In the genomic region with DNA sequence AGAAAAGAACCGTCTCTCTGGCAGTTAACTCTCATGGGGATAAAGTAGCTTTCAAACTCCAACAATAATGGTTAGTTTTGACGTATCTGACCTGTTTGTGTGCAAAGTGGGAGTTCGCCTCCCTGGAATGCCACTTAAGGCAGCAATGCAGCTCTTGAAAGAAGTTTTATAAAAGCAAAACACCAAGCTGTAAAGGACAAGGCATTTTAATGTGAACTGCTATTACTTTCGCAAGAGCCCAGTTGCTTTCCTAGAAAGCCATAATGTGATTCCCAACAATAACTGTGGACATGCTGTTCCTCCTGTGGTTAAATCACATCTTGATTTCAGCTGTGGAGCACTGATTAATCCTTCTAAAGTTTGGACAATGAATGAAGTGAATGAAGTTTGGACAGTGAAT, we compare ENCODE assay signal across 17 cellular contexts.
DNase-seq lines count a peak whose midpoint lies in the region; ATAC-seq and TF ChIP-seq lines count a peak whose summit lies in the region.
"Had no signal": no experiment of that assay in that cellular context is flagged by ENCODE, and none has a peak within 500 bp of the region (broad histone marks: within the 10 kb centered on the region; RNA-seq: fewer than 3 reads in every experiment).

No MANE protein-coding gene starts in this region.

- TF ChIP-seq POLR2A in gastrocnemius medialis (IDR thresholded peaks at IDR 0.05) (no peak), stomach (IDR thresholded peaks at IDR 0.05) (no peak), GM18505 (IDR thresholded peaks at IDR 0.05; ENCODE audit: borderline replicate concordance, extremely low read depth, insufficient read depth, insufficient read length) (no peak)

- intact Hi-C loops in gastrocnemius medialis (cut with DNase I; ENCODE audit: low total_unique reads), result loop anchor here (2.0 to 10.0 kb wide), 5 partner anchors 58 to 304 kb away; partner anchors contain the start of gene PTPRM
- intact Hi-C loops in stomach (cut with DNase I; ENCODE audit: low total_unique reads), result no loop called here

- H3K27me3 ChIP-seq in RWPE2 (ENCODE audit: insufficient read depth, poor library complexity, severe bottlenecking) (no peaks in the 10 kb centered on the region), gastrocnemius medialis (no peaks in the 10 kb centered on the region), stomach (no peaks in the 10 kb centered on the region)
- H3K27me3 ChIP-seq: suprapubic skin had no signal

- TF ChIP-seq EP300 in stomach (IDR thresholded peaks at IDR 0.05), result no peak

- H3K9me3 ChIP-seq in RWPE2 (ENCODE audit: severe bottlenecking), result no peaks in the 10 kb centered on the region
- H3K9me3 ChIP-seq in gastrocnemius medialis, result peaks cover 0 to 5% (median 0%) of the 10 kb centered on the region in 3 donors
- H3K9me3 ChIP-seq in stomach, result peaks cover 0 to 6% (median 3%) of the 10 kb centered on the region in 4 donors
- H3K9me3 ChIP-seq: suprapubic skin had no signal

- H3K4me1 ChIP-seq in RWPE2 (ENCODE audit: insufficient read depth, poor library complexity, severe bottlenecking) (peaks cover 29% of the 10 kb centered on the region), gastrocnemius medialis (peaks cover 32 to 34% of the 10 kb centered on the region in 2 donors), stomach (peaks cover 0 to 28% (median 10%) of the 10 kb centered on the region in 4 donors)

- H3K4me3 ChIP-seq in RWPE2 (ENCODE audit: severe bottlenecking), result no peak overlapping the region
- H3K4me3 ChIP-seq in fibroblast of villous mesenchyme (ENCODE audit: low read depth, low read length), result no peak overlapping the region
- H3K4me3 ChIP-seq in gastrocnemius medialis, result no peak overlapping the region
- H3K4me3 ChIP-seq in stomach, result no peak overlapping the region
- H3K4me3 ChIP-seq in coronary artery, result no peak overlapping the region
- H3K4me3 ChIP-seq: suprapubic skin had no signal

- H3K27ac ChIP-seq in RWPE2 (ENCODE audit: poor library complexity, severe bottlenecking), result peak overlapping the region; percentile 87
- H3K27ac ChIP-seq in gastrocnemius medialis, result peak overlapping the region; percentile 64 to 85 (median 69)
- peak overlapping the region in 1 of 5 donors; percentile 17 for H3K27ac ChIP-seq in stomach
- no peak overlapping the region for H3K27ac ChIP-seq in coronary artery
- H3K27ac ChIP-seq: suprapubic skin had no signal

- DNase-seq in GM03348 (ENCODE audit: low spot score) (peak; percentile 22), RWPE2 (ENCODE audit: low spot score) (no peak), fibroblast of villous mesenchyme (ENCODE audit: low read depth) (peak; percentile 82), gastrocnemius medialis (peak in 1 of 2 donors; percentile 43), stomach (no peak), coronary artery (ENCODE audit: low spot score) (no peak), mesenteric fat pad (ENCODE audit: low spot score) (no peak)
- DNase-seq: activated CD4-positive, alpha-beta memory T cell treated with anti-CD3 and anti-CD28 coated beads, Interleukin-2, amount 10 ng/mL, durations not matched to agents 7 days and 5 days; activated naive CD8-positive, alpha-beta T cell treated with anti-CD3 and anti-CD28 coated beads, Interleukin-2, amount 10 ng/mL, durations not matched to agents 7 days and 5 days; activated T-cell treated with anti-CD3 and anti-CD28 coated beads, Interleukin-2, amount 50 U/mL, for 72 hours; NCI-H1694; NCI-H526; OCI-M1; stimulated activated CD4-positive, alpha-beta T cell treated with anti-CD3 and anti-CD28 coated beads, Interleukin-1b, Interleukin-23, amount 100 ng/mL, for 48 hours had no signal

- no peak for TF ChIP-seq CTCF in RWPE2 (IDR thresholded peaks at IDR 0.05; ENCODE audit: poor library complexity, severe bottlenecking)
- TF ChIP-seq CTCF in fibroblast of villous mesenchyme (IDR thresholded peaks at IDR 0.05; ENCODE audit: insufficient read depth, low read depth, low read length), result no peak
- TF ChIP-seq CTCF in gastrocnemius medialis (IDR thresholded peaks at IDR 0.05 in 4 of 5, conservative IDR thresholded peaks at IDR 0.05 in 1 of 5), result no peak
- no peak for TF ChIP-seq CTCF in stomach (IDR thresholded peaks at IDR 0.05)
- TF ChIP-seq CTCF in coronary artery (IDR thresholded peaks at IDR 0.05), result no peak

- H3K36me3 ChIP-seq in RWPE2 (ENCODE audit: low read depth), result no peaks in the 10 kb centered on the region
- no peaks in the 10 kb centered on the region for H3K36me3 ChIP-seq in gastrocnemius medialis
- H3K36me3 ChIP-seq in stomach, result no peaks in the 10 kb centered on the region
- H3K36me3 ChIP-seq: suprapubic skin had no signal

- in situ Hi-C loops in gastrocnemius medialis (cut with MboI; ENCODE audit: low sequenced_read_pairs in 4 of 4), result no loop called here

- ATAC-seq in RWPE2 (ENCODE audit: low read depth) (no peak; the same call in 2 of the 3 replicates), gastrocnemius medialis (peak; percentile 86 to 94), GM18505 (IDR thresholded peaks at IDR 0.05; ENCODE audit: unreplicated experiment) (no peak)
- ATAC-seq: activated T-cell treated with anti-CD3 and anti-CD28 coated beads, Interleukin-2, amount 50 U/mL, for 72 hours; natural killer cell treated with Interleukin-12 subunit alpha and Interleukin-12 subunit beta and Interleukin-15 and Interleukin-18, amount 100 ng/mL, for 72 hours had no signal

- WGBS in stomach, 5 donors, result 68 to 87% (median 85%) methylated on average over 4 of the region's 4 CpGs

Comparison
In these comparisons a context has a peak if more than half of its experiments do, and no peak if none do; other contexts are left out.
1. DNase-seq: peak in GM03348 (single experiment) and fibroblast of villous mesenchyme (single experiment); none in RWPE2 (single experiment), stomach (single experiment), coronary artery (single experiment) and mesenteric fat pad (single experiment).
2. ATAC-seq: peak in gastrocnemius medialis (2 of 2); none in RWPE2 (single experiment) and GM18505 (single experiment).
3. H3K27ac ChIP-seq: peak in RWPE2 (single experiment) and gastrocnemius medialis (4 of 4); none in coronary artery (0 of 2).